In genomic region chr1:161469122-161469923, GRCh38 we compare ENCODE assay signal across 9 cellular contexts. TPM values are rescaled to one million over a fixed set of nuclear protein-coding genes. Genes with fewer than 3 reads are reported as not detected.
DNase-seq lines count a peak whose midpoint lies in the region; ATAC-seq, FAIRE-seq and TF ChIP-seq lines count a peak whose summit lies in the region.
"Not testable (repeated sequence)": the region's sequence is repeated elsewhere in the genome, so short reads cannot be mapped to it uniquely, and the experiment has no call there.
"Had no signal": no experiment of that assay in that cellular context is flagged by ENCODE, and none has a peak within 500 bp of the region (broad histone marks: within the 10 kb centered on the region; RNA-seq: fewer than 3 reads in every experiment).

No MANE protein-coding gene starts in this region.

- not testable (repeated sequence) for H3K79me1 ChIP-seq in IMR-90 (ENCODE audit: low read depth in 1 of 2, low read length in 2 of 2)

- H4K20me1 ChIP-seq in IMR-90 (ENCODE audit: insufficient read depth, low read length); K562 (replicated peaks; ENCODE audit: control insufficient read depth, insufficient read depth, low read length): not testable (repeated sequence)

- not testable (repeated sequence) for H2BK20ac ChIP-seq in IMR-90 (ENCODE audit: low read depth, low read length)

- H3K18ac ChIP-seq in IMR-90 (ENCODE audit: low read depth, low read length) = not testable (repeated sequence)

- not testable (repeated sequence) for H3K27me3 ChIP-seq in IMR-90 (ENCODE audit: control insufficient read depth, insufficient read depth, low read length); K562 (ENCODE audit: control insufficient read depth in 2 of 2, insufficient read depth in 2 of 2, low read length in 2 of 2)

- intact Hi-C loops in IMR-90 (cut with micrococcal nuclease); K562 (cut with micrococcal nuclease); mucosa of descending colon (cut with DNase I, micrococcal nuclease): not testable (repeated sequence)

- not testable (repeated sequence) for H3K36me3 ChIP-seq in IMR-90 (ENCODE audit: control insufficient read depth, insufficient read depth, low read length); K562 (ENCODE audit: control insufficient read depth, insufficient read depth, low read length); mucosa of descending colon (ENCODE audit: low read depth)

- not testable (repeated sequence) for H2BK15ac ChIP-seq in IMR-90 (ENCODE audit: low read depth, low read length)

- H4K91ac ChIP-seq in IMR-90 (ENCODE audit: insufficient read depth, low read depth, low read length) = not testable (repeated sequence)

- not testable (repeated sequence) for TF ChIP-seq CTCF in IMR-90 (conservative IDR thresholded peaks at IDR 0.05; ENCODE audit: low read depth, low read length); K562 (IDR thresholded peaks at IDR 0.05 in 2 of 3, conservative IDR thresholded peaks at IDR 0.05 in 1 of 3; ENCODE audit: insufficient read depth in 2 of 3, low read depth in 1 of 3, low read length in 3 of 3); mucosa of descending colon (IDR thresholded peaks at IDR 0.05)

- not testable (repeated sequence) for H3K4me1 ChIP-seq in IMR-90 (ENCODE audit: control insufficient read depth, insufficient read depth, low read length); K562 (replicated peaks in 1 of 2; ENCODE audit: control insufficient read depth in 2 of 2, insufficient read depth in 2 of 2, low read length in 2 of 2); mucosa of descending colon (ENCODE audit: low read depth)

- DNase-seq in IMR-90; K562 (ENCODE audit: extremely low read depth in 1 of 4, low spot score in 3 of 4); mucosa of descending colon: not testable (repeated sequence)

- POLR2A ChIA-PET in IMR-90 (lab: Charles Lee; ENCODE audit: unreplicated experiment); K562 (lab: Yijun Ruan, JAX): not testable (repeated sequence)

- not testable (repeated sequence) for H4K5ac ChIP-seq in IMR-90 (ENCODE audit: low read depth, low read length)

- not testable (repeated sequence) for H2BK5ac ChIP-seq in IMR-90 (ENCODE audit: low read depth, low read length, poor library complexity, severe bottlenecking)

- ATAC-seq in GM18873 (IDR thresholded peaks at IDR 0.05; ENCODE audit: low FRiP score, unreplicated experiment) = peak; percentile 43
- ATAC-seq in GM21390 (IDR thresholded peaks at IDR 0.05; ENCODE audit: unreplicated experiment) = peak; percentile 77
- ATAC-seq in HG02759 (IDR thresholded peaks at IDR 0.05; ENCODE audit: unreplicated experiment) = peak; percentile 78
- peak; percentile 62 for ATAC-seq in HG03108 (IDR thresholded peaks at IDR 0.05; ENCODE audit: unreplicated experiment)
- ATAC-seq in IMR-90 (ENCODE audit: low read depth) = peak; percentile 86
- ATAC-seq in K562 = peak; percentile 95
- peak; percentile 85 for ATAC-seq in mucosa of descending colon

- not testable (repeated sequence) for H2AK5ac ChIP-seq in IMR-90 (ENCODE audit: low read depth, low read length)

- dilution Hi-C loops in IMR-90 (cut with HindIII; ENCODE audit: low sequenced_read_pairs, unreplicated experiment) = not testable (repeated sequence)

- H3K9me3 ChIP-seq in IMR-90 (ENCODE audit: control insufficient read depth, insufficient read depth, low read length); K562 (replicated peaks; ENCODE audit: control insufficient read depth, insufficient read depth, low read depth, low read length); mucosa of descending colon: not testable (repeated sequence)

- not testable (repeated sequence) for TF ChIP-seq POLR2A in IMR-90 (IDR thresholded peaks at IDR 0.05; ENCODE audit: low read depth, low read length); K562 (conservative IDR thresholded peaks at IDR 0.05)

- not testable (repeated sequence) for FAIRE-seq in K562 (lab: Jason Lieb, UNC)

- H3K23ac ChIP-seq in IMR-90 (ENCODE audit: low read depth, low read length) = not testable (repeated sequence)

- in situ Hi-C loops in IMR-90 (cut with MboI; ENCODE audit: low sequenced_read_pairs) = not testable (repeated sequence)
- in situ Hi-C loops in K562 (cut with MboI) = loop anchor here (25.0 kb wide), 1 partner anchor 543 kb away; the partner anchor contains the start of gene OLFML2B

- not testable (repeated sequence) for H3K9ac ChIP-seq in IMR-90 (ENCODE audit: low read depth, low read length); K562 (ENCODE audit: insufficient read depth in 1 of 2, low read depth in 2 of 2, low read length in 2 of 2)

- CTCF ChIA-PET in IMR-90 (lab: Yijun Ruan, JAX); K562 (lab: Yijun Ruan, JAX; ENCODE audit: low intra/inter-chr PET ratio): not testable (repeated sequence)

- no CpG with 5 or more reads among the region's 81 CpGs for WGBS in IMR-90 (ENCODE audit: extremely low coverage in 2 of 2, insufficient read length in 1 of 2), 2 experiments
- no CpG with 5 or more reads among the region's 81 CpGs for WGBS in K562 (ENCODE audit: insufficient coverage, low coverage, missing lambda C conversion rate)

- H3K9me1 ChIP-seq in IMR-90 (ENCODE audit: insufficient read depth, low read length); K562 (ENCODE audit: control insufficient read depth, insufficient read depth, low read length): not testable (repeated sequence)

- H3K56ac ChIP-seq in IMR-90 (ENCODE audit: extremely low read depth, insufficient read depth, low read length) = not testable (repeated sequence)

- not testable (repeated sequence) for H3K4ac ChIP-seq in IMR-90 (ENCODE audit: low read depth, low read length)

- not testable (repeated sequence) for H3K14ac ChIP-seq in IMR-90 (replicated peaks; ENCODE audit: low read depth, low read length)

- not testable (repeated sequence) for H3K4me2 ChIP-seq in IMR-90 (ENCODE audit: low read depth, low read length); K562 (ENCODE audit: insufficient read depth, low read length)

- not testable (repeated sequence) for H2BK120ac ChIP-seq in IMR-90 (ENCODE audit: low read depth, low read length)

- H3K79me2 ChIP-seq in K562 (ENCODE audit: control insufficient read depth, insufficient read depth, low read length) = not testable (repeated sequence)

- H3K27ac ChIP-seq in IMR-90 (ENCODE audit: insufficient read depth, low read length); K562 (ENCODE audit: extremely low read depth, low read depth, low read length): not testable (repeated sequence)

- H3K4me3 ChIP-seq in IMR-90 (ENCODE audit: insufficient read depth, low read depth, low read length); K562; mucosa of descending colon: not testable (repeated sequence)

- H4K8ac ChIP-seq in IMR-90 (ENCODE audit: low read depth in 2 of 2, low read length in 2 of 2) = not testable (repeated sequence)

- TF ChIP-seq EP300 in K562 (IDR thresholded peaks at IDR 0.05; ENCODE audit: low read length) = not testable (repeated sequence)

- not testable (repeated sequence) for H2AK9ac ChIP-seq in IMR-90 (replicated peaks; ENCODE audit: low read depth, low read length, poor library complexity)

- not testable (repeated sequence) for TF ChIP-seq RAD21 in IMR-90 (IDR thresholded peaks at IDR 0.05; ENCODE audit: low read length); K562 (CRISPR knock-in tag; conservative IDR thresholded peaks at IDR 0.05 in 1 of 2, IDR thresholded peaks at IDR 0.05 in 1 of 2)

- not testable (repeated sequence) for H2AFZ ChIP-seq in IMR-90 (replicated peaks; ENCODE audit: low read length, poor library complexity); K562 (ENCODE audit: low read depth, low read length)

- BruUV-seq in IMR-90 (replicated peaks; lab: Mats Ljungman, UMichigan); K562 (replicated peaks; lab: Mats Ljungman, UMichigan): not testable (repeated sequence)

RNA-seq across cellular contexts. Expression of gene FCGR2A, which starts 35.9 kb away (rescaled TPM):
- total RNA-seq in IMR-90 (2012; rRNA removed) = 0.18 and 0.28 TPM in 2 replicates
- 0.56 and 0.94 TPM in 2 replicates for polyA plus RNA-seq in IMR-90 (2012; rRNA removed)
- polyA plus RNA-seq in IMR-90 (2012; cell fraction: cytosol; rRNA removed) = 0.21 and 0.48 TPM in 2 replicates
- 0.03 and 0.57 TPM in 2 replicates for polyA plus RNA-seq in IMR-90 (2012; cell fraction: nucleus; rRNA removed; ENCODE audit: low replicate concordance)
- total RNA-seq in K562 (2011; cell fraction: chromatin; rRNA removed; ENCODE audit: low replicate concordance) = 389 and 599 TPM in 2 replicates
- 541 and 613 TPM in 2 replicates for total RNA-seq in K562 (2011; cell fraction: nucleolus; rRNA removed)
- total RNA-seq in K562 (2011; cell fraction: nucleoplasm; rRNA removed) = 545 and 616 TPM in 2 replicates
- total RNA-seq in K562 (2014; rRNA removed) = 101 and 112 TPM in 2 replicates
- 113 and 127 TPM in 2 replicates for total RNA-seq in K562 (2014; rRNA removed; fragmentation: Illumina TruSeq; extraction: Trizol)
- 117 and 130 TPM in 2 replicates for total RNA-seq in K562 (2015; rRNA removed; fragmentation: Illumina TruSeq; extraction: Trizol)
- total RNA-seq in K562 (2021) = 84.4 and 97.8 TPM in 2 replicates
- 373 and 504 TPM in 2 replicates for polyA plus RNA-seq in K562 (2011; rRNA removed)
- polyA plus RNA-seq in K562 (2011; cell fraction: cytosol; rRNA removed) = 431 and 516 TPM in 2 replicates
- polyA plus RNA-seq in K562 (2011; cell fraction: nucleus; rRNA removed) = 298 and 350 TPM in 2 replicates
- 85.7 and 203 TPM in 2 replicates for polyA plus RNA-seq in K562 (2012)
- 147 and 151 TPM in 2 replicates for polyA plus RNA-seq in K562 (2014; fragmentation: Illumina TruSeq; extraction: Trizol)
- 100 to 1,000 TPM in 1 of 2 experiments, 10 to 100 TPM in 1; 80.0 to 112 TPM for polyA plus RNA-seq in K562 (2014; fragmentation: Nextera tagmentation; extraction: Ambion mirVana)
- 124 and 132 TPM in 2 replicates for polyA plus RNA-seq in K562 (2014; rRNA removed)
- 536 and 660 TPM in 2 replicates for polyA minus RNA-seq in K562 (2011; rRNA and poly(A)+ RNA removed)
- 195 and 278 TPM in 2 replicates for polyA minus RNA-seq in K562 (2011; cell fraction: cytosol; rRNA and poly(A)+ RNA removed)
- polyA minus RNA-seq in K562 (2011; cell fraction: nucleus; rRNA and poly(A)+ RNA removed) = 253 and 509 TPM in 2 replicates
- total RNA-seq in mucosa of descending colon = 10 to 100 TPM in 2 of 3 donors, 1 to 10 TPM in 1; 7.7 to 25.0 (median 23.7) TPM
- total RNA-seq: activated naive CD8-positive, alpha-beta T cell treated with anti-CD3 and anti-CD28 coated beads for 36 hours had no signal
- polyA plus RNA-seq: neural cell had no signal

RNA-seq across cellular contexts. Expression of gene HSPA6, which starts 55.0 kb away (rescaled TPM):
- 0.54 and 0.56 TPM in 2 replicates for total RNA-seq in IMR-90 (2012; rRNA removed)
- polyA plus RNA-seq in IMR-90 (2012; rRNA removed) = 0.50 and 0.67 TPM in 2 replicates
- 0.25 and 0.44 TPM in 2 replicates for polyA plus RNA-seq in IMR-90 (2012; cell fraction: cytosol; rRNA removed)
- polyA plus RNA-seq in IMR-90 (2012; cell fraction: nucleus; rRNA removed; ENCODE audit: low replicate concordance) = 0.22 and 0.36 TPM in 2 replicates
- total RNA-seq in K562 (2011; cell fraction: chromatin; rRNA removed; ENCODE audit: low replicate concordance) = 16.7 and 32.8 TPM in 2 replicates
- total RNA-seq in K562 (2011; cell fraction: nucleolus; rRNA removed) = 22.5 and 30.7 TPM in 2 replicates
- 11.7 and 19.8 TPM in 2 replicates for total RNA-seq in K562 (2011; cell fraction: nucleoplasm; rRNA removed)
- total RNA-seq in K562 (2014; rRNA removed) = 3.0 and 3.3 TPM in 2 replicates
- 1.1 and 1.6 TPM in 2 replicates for total RNA-seq in K562 (2014; rRNA removed; fragmentation: Illumina TruSeq; extraction: Trizol)
- 2.3 and 2.4 TPM in 2 replicates for total RNA-seq in K562 (2015; rRNA removed; fragmentation: Illumina TruSeq; extraction: Trizol)
- total RNA-seq in K562 (2021) = 3.0 and 3.9 TPM in 2 replicates
- 10.0 and 14.3 TPM in 2 replicates for polyA plus RNA-seq in K562 (2011; rRNA removed)
- 14.1 and 14.5 TPM in 2 replicates for polyA plus RNA-seq in K562 (2011; cell fraction: cytosol; rRNA removed)
- polyA plus RNA-seq in K562 (2011; cell fraction: nucleus; rRNA removed) = 74.9 and 104 TPM in 2 replicates
- polyA plus RNA-seq in K562 (2012) = 5.0 and 15.7 TPM in 2 replicates
- 2.3 and 2.7 TPM in 2 replicates for polyA plus RNA-seq in K562 (2014; fragmentation: Illumina TruSeq; extraction: Trizol)
- under 1 TPM; 0.15 to 0.21 TPM for polyA plus RNA-seq in K562 (2014; fragmentation: Nextera tagmentation; extraction: Ambion mirVana)
- 4.6 and 4.7 TPM in 2 replicates for polyA plus RNA-seq in K562 (2014; rRNA removed)
- 5.8 and 5.9 TPM in 2 replicates for polyA minus RNA-seq in K562 (2011; rRNA and poly(A)+ RNA removed)
- 2.6 and 3.2 TPM in 2 replicates for polyA minus RNA-seq in K562 (2011; cell fraction: cytosol; rRNA and poly(A)+ RNA removed)
- 10.4 and 13.9 TPM in 2 replicates for polyA minus RNA-seq in K562 (2011; cell fraction: nucleus; rRNA and poly(A)+ RNA removed)
- total RNA-seq in mucosa of descending colon = 1 to 10 TPM in 2 of 3 donors, under 1 TPM in 1; 0.61 to 2.0 (median 1.8) TPM

Comparison
In these comparisons a context has a peak if more than half of its experiments do, and no peak if none do; other contexts are left out.
1. ATAC-seq: peak in every context shown above with its lines; median percentile 95 in K562; 86 in IMR-90; 85 in mucosa of descending colon; 78 in HG02759; 77 in GM21390; 62 in HG03108; 43 in GM18873.